10 cellular contexts compared by ENCODE assay signal in genomic region chr16:84360170-84360569, GRCh38. TPM values are rescaled to one million over a fixed set of nuclear protein-coding genes. Genes with fewer than 3 reads are reported as not detected.
DNase-seq lines count a peak whose midpoint lies in the region; FAIRE-seq and TF ChIP-seq lines count a peak whose summit lies in the region.
"Had no signal": no experiment of that assay in that cellular context is flagged by ENCODE, and none has a peak within 500 bp of the region (broad histone marks: within the 10 kb centered on the region; RNA-seq: fewer than 3 reads in every experiment).

No MANE protein-coding gene starts in this region.

- peak overlapping the region; percentile 47 for H3K9ac ChIP-seq in Loucy (ENCODE audit: low read depth, low read length, poor library complexity, severe bottlenecking)

- no peak for FAIRE-seq in bronchial epithelial cell (lab: Jason Lieb, UNC)

- H3K9me3 ChIP-seq in Loucy (ENCODE audit: insufficient read depth, low read depth, low read length) (no peaks in the 10 kb centered on the region), sigmoid colon (no peaks in the 10 kb centered on the region)
- H3K9me3 ChIP-seq: SJCRH30 had no signal

- peak; percentile 28 for DNase-seq in activated CD4-positive, alpha-beta T cell treated with anti-CD3 and anti-CD28 coated beads, Interleukin-2, amount 50 U/mL, for 1 hour
- DNase-seq in bronchial epithelial cell (ENCODE audit: low read depth) (peak; percentile 86), sigmoid colon (no peak), NCI-H2171 treated with DMSO at 0.1 percent for 48 hours (lab: John Stamatoyannopoulos, UW) (no peak), NOMO-1 treated with dmso at 0.1 percent for 144 hours (lab: John Stamatoyannopoulos, UW; ENCODE audit: unreplicated experiment) (no peak)
- DNase-seq in stimulated activated CD8-positive, alpha-beta memory T cell treated with anti-CD3 and anti-CD28 coated beads, Interleukin-4, amount 100 ng/mL, for 24 hours (ENCODE audit: low read depth): peak; percentile 4
- DNase-seq: GF-D8, SJCRH30 had no signal

- no peaks in the 10 kb centered on the region for H4K20me1 ChIP-seq in Loucy (ENCODE audit: insufficient read depth, low read length, poor library complexity, severe bottlenecking)

- peak overlapping the region; percentile 52 for H3K4me2 ChIP-seq in Loucy (ENCODE audit: low read depth, low read length, poor library complexity, severe bottlenecking)
- H3K4me2 ChIP-seq: hepatocyte had no signal

- H3F3A ChIP-seq in Loucy (ENCODE audit: low read depth): no peaks in the 10 kb centered on the region

- H3K4me3 ChIP-seq in Loucy (ENCODE audit: low read length, poor library complexity, severe bottlenecking) (peak overlapping the region; percentile 7), bronchial epithelial cell (ENCODE audit: low read depth, low read length) (no peak overlapping the region), sigmoid colon (no peak overlapping the region)
- H3K4me3 ChIP-seq: hepatocyte, SJCRH30 had no signal

- H3K27ac ChIP-seq in sigmoid colon: no peak overlapping the region
- H3K27ac ChIP-seq: hepatocyte, SJCRH30 had no signal

- H2AFZ ChIP-seq in Loucy (ENCODE audit: low read length): peak overlapping the region; percentile 41; the same call in 1 of the 2 replicates
- H2AFZ ChIP-seq: hepatocyte had no signal

- peaks cover 26% of the 10 kb centered on the region for H3K4me1 ChIP-seq in Loucy (ENCODE audit: insufficient read depth, low read length, poor library complexity, severe bottlenecking)
- H3K4me1 ChIP-seq in sigmoid colon: peaks cover 0 to 8% (median 0%) of the 10 kb centered on the region in 4 donors

- TF ChIP-seq CTCF in Loucy (conservative IDR thresholded peaks at IDR 0.05; ENCODE audit: low read length) (no peak), bronchial epithelial cell (IDR thresholded peaks at IDR 0.05; ENCODE audit: insufficient read depth, low read length, severe bottlenecking) (no peak), sigmoid colon (IDR thresholded peaks at IDR 0.05) (no peak)

- no peak for TF ChIP-seq EP300 in sigmoid colon (IDR thresholded peaks at IDR 0.05)

- WGBS in sigmoid colon, 2 donors: 70 to 92% methylated on average over 15 of the region's 15 CpGs

- no peaks in the 10 kb centered on the region for H3K79me2 ChIP-seq in Loucy (ENCODE audit: insufficient read depth, low read length)
- H3K79me2 ChIP-seq: hepatocyte had no signal

- H3K9me2 ChIP-seq in Loucy (replicated peaks; ENCODE audit: low read depth, low read length): no peaks in the 10 kb centered on the region

- H3K27me3 ChIP-seq in Loucy (ENCODE audit: insufficient read depth, low read length, poor library complexity, severe bottlenecking) (no peaks in the 10 kb centered on the region), bronchial epithelial cell (ENCODE audit: control insufficient read depth, insufficient read depth, low read length) (no peaks in the 10 kb centered on the region), sigmoid colon (no peaks in the 10 kb centered on the region)
- H3K27me3 ChIP-seq: hepatocyte, SJCRH30 had no signal

- H3K36me3 ChIP-seq in Loucy (ENCODE audit: insufficient read depth, low read length) (no peaks in the 10 kb centered on the region), bronchial epithelial cell (ENCODE audit: control insufficient read depth, insufficient read depth, low read length) (no peaks in the 10 kb centered on the region), sigmoid colon (no peaks in the 10 kb centered on the region)
- H3K36me3 ChIP-seq: SJCRH30 had no signal

- TF ChIP-seq POLR2A in sigmoid colon (IDR thresholded peaks at IDR 0.05): no peak

- intact Hi-C loops in sigmoid colon (cut with DNase I): no loop called here

RNA-seq across cellular contexts. Expression of gene ATP2C2, which starts 8.2 kb away (rescaled TPM):
- total RNA-seq in bronchial epithelial cell: 32.1 and 204 TPM in 2 replicates
- 1 to 10 TPM in 2 of 4 donors, not detected in 2; 2.5 to 2.8 TPM for total RNA-seq in sigmoid colon
- 10 to 100 TPM in 1 of 3 donors, 1 to 10 TPM in 2; 7.2 to 60.7 (median 9.0) TPM for polyA plus RNA-seq in sigmoid colon

Comparison
In these comparisons a context has a peak if more than half of its experiments do, and no peak if none do; other contexts are left out.
1. DNase-seq: peak in activated CD4-positive, alpha-beta T cell treated with anti-CD3 and anti-CD28 coated beads, Interleukin-2, amount 50 U/mL, for 1 hour (single experiment), bronchial epithelial cell (single experiment) and stimulated activated CD8-positive, alpha-beta memory T cell treated with anti-CD3 and anti-CD28 coated beads, Interleukin-4, amount 100 ng/mL, for 24 hours (single experiment); none in sigmoid colon (single experiment), NCI-H2171 treated with DMSO at 0.1 percent for 48 hours (single experiment) and NOMO-1 treated with dmso at 0.1 percent for 144 hours (single experiment).